Comparison of ENCODE assay signal across 8 cellular contexts in genomic region chr11:71453911-71454304, GRCh38. TPM values are rescaled to one million over a fixed set of nuclear protein-coding genes. Genes with fewer than 3 reads are reported as not detected.
DNase-seq lines count a peak whose midpoint lies in the region; ATAC-seq and TF ChIP-seq lines count a peak whose summit lies in the region.

No MANE protein-coding gene starts in this region.

- peak overlapping the region; percentile 88 for H3K27ac Mint-ChIP-seq in activated T-cell treated with anti-CD3 and anti-CD28 coated beads, Interleukin-2, amount 50 U/mL, for 24 hours
- peak overlapping the region; percentile 86 for H3K27ac Mint-ChIP-seq in activated naive CD8-positive, alpha-beta T cell treated with anti-CD3 and anti-CD28 coated beads, Interleukin-2, amount 10 ng/mL, durations not matched to agents 7 days and 5 days

- ATAC-seq in activated naive CD8-positive, alpha-beta T cell treated with anti-CD3 and anti-CD28 coated beads, Interleukin-2, amount 10 ng/mL, durations not matched to agents 7 days and 5 days (ENCODE audit: low read depth): no peak
- no peak for ATAC-seq in GM21737 (IDR thresholded peaks at IDR 0.05; ENCODE audit: unreplicated experiment)

- no peak for DNase-seq in activated T-cell treated with anti-CD3 and anti-CD28 coated beads, Interleukin-2, amount 50 U/mL, for 24 hours
- DNase-seq in activated T-cell treated with anti-CD3 and anti-CD28 coated beads, Interleukin-2, amount 50 U/mL, for 1 hour: no peak
- no peak for DNase-seq in activated naive CD8-positive, alpha-beta T cell treated with anti-CD3 and anti-CD28 coated beads, Interleukin-2, amount 10 ng/mL, durations not matched to agents 7 days and 5 days
- DNase-seq in tibial artery (no peak), G401 (ENCODE audit: low spot score) (no peak), AG08395 (ENCODE audit: low spot score) (no peak)

- H3K36me3 ChIP-seq in liver (ENCODE audit: control insufficient read depth in 4 of 4, insufficient read depth in 3 of 4, low read depth in 1 of 4, low read length in 3 of 4) (peaks cover 4 to 33% (median 22%) of the 10 kb centered on the region in 4 donors), tibial artery (peaks cover 36 to 40% (median 36%) of the 10 kb centered on the region in 3 donors)

- no peak for TF ChIP-seq RAD21 in liver (IDR thresholded peaks at IDR 0.05)

- H3K27me3 ChIP-seq in liver (ENCODE audit: control insufficient read depth in 4 of 4, insufficient read depth in 4 of 4, low read length in 3 of 4): no peaks in the 10 kb centered on the region
- no peaks in the 10 kb centered on the region for H3K27me3 ChIP-seq in tibial artery

- intact Hi-C loops in tibial artery (cut with DNase I; ENCODE audit: low total_unique reads): no loop called here

- H3K9ac ChIP-seq in liver (ENCODE audit: low read depth in 1 of 2, low read length in 2 of 2): peak overlapping the region in 1 of 2 donors; percentile 86

- H3K9me3 ChIP-seq in liver (ENCODE audit: control insufficient read depth in 4 of 4, low read length in 3 of 4) (no peaks in the 10 kb centered on the region), tibial artery (no peaks in the 10 kb centered on the region)

- H3K27ac ChIP-seq in liver (ENCODE audit: low read depth in 1 of 2, low read length in 2 of 2) (no peak overlapping the region), tibial artery (peak overlapping the region; percentile 80 to 89)

- H3K27me3 Mint-ChIP-seq in activated T-cell treated with anti-CD3 and anti-CD28 coated beads, Interleukin-2, amount 50 U/mL, for 24 hours: no peaks in the 10 kb centered on the region
- H3K27me3 Mint-ChIP-seq in activated naive CD8-positive, alpha-beta T cell treated with anti-CD3 and anti-CD28 coated beads, Interleukin-2, amount 10 ng/mL, durations not matched to agents 7 days and 5 days: no peaks in the 10 kb centered on the region

- TF ChIP-seq CTCF in liver (IDR thresholded peaks at IDR 0.05; ENCODE audit: low read depth, low read length, missing input control): no peak
- no peak for TF ChIP-seq CTCF in tibial artery (IDR thresholded peaks at IDR 0.05)

- H3K36me3 Mint-ChIP-seq in activated T-cell treated with anti-CD3 and anti-CD28 coated beads, Interleukin-2, amount 50 U/mL, for 24 hours (ENCODE audit: low read depth): peaks cover 68% of the 10 kb centered on the region
- peaks cover 18% of the 10 kb centered on the region for H3K36me3 Mint-ChIP-seq in activated naive CD8-positive, alpha-beta T cell treated with anti-CD3 and anti-CD28 coated beads, Interleukin-2, amount 10 ng/mL, durations not matched to agents 7 days and 5 days

- H3K4me1 Mint-ChIP-seq in activated T-cell treated with anti-CD3 and anti-CD28 coated beads, Interleukin-2, amount 50 U/mL, for 24 hours (ENCODE audit: low read depth): peaks cover 46% of the 10 kb centered on the region
- peaks cover 36% of the 10 kb centered on the region for H3K4me1 Mint-ChIP-seq in activated naive CD8-positive, alpha-beta T cell treated with anti-CD3 and anti-CD28 coated beads, Interleukin-2, amount 10 ng/mL, durations not matched to agents 7 days and 5 days

- 46% methylated on average over 7 of the region's 7 CpGs for WGBS in liver

- H3K4me1 ChIP-seq in liver (ENCODE audit: control insufficient read depth in 4 of 4, insufficient read depth in 4 of 4, low read length in 3 of 4) (peaks cover 10 to 36% (median 22%) of the 10 kb centered on the region in 4 donors), tibial artery (peaks cover 0 to 33% (median 25%) of the 10 kb centered on the region in 4 donors)

- peak overlapping the region in 2 of 3 donors; percentile 74 to 81 for H3K4me3 ChIP-seq in liver (ENCODE audit: low read depth in 1 of 3, low read length in 3 of 3)
- peak overlapping the region; percentile 83 to 84 for H3K4me3 ChIP-seq in tibial artery

- POLR2A ChIA-PET in activated naive CD8-positive, alpha-beta T cell treated with anti-CD3 and anti-CD28 coated beads, Interleukin-2, amount 10 ng/mL, durations not matched to agents 7 days and 5 days (lab: Charles Lee): no interaction called here

- peak overlapping the region; percentile 90 for H3K4me3 Mint-ChIP-seq in activated T-cell treated with anti-CD3 and anti-CD28 coated beads, Interleukin-2, amount 50 U/mL, for 24 hours
- H3K4me3 Mint-ChIP-seq in activated naive CD8-positive, alpha-beta T cell treated with anti-CD3 and anti-CD28 coated beads, Interleukin-2, amount 10 ng/mL, durations not matched to agents 7 days and 5 days: peak overlapping the region; percentile 96

- in situ Hi-C loops in G401 (cut with HindIII; ENCODE audit: low sequenced_read_pairs): no loop called here

- H3K9me3 Mint-ChIP-seq in activated T-cell treated with anti-CD3 and anti-CD28 coated beads, Interleukin-2, amount 50 U/mL, for 24 hours: no peaks in the 10 kb centered on the region
- no peaks in the 10 kb centered on the region for H3K9me3 Mint-ChIP-seq in activated naive CD8-positive, alpha-beta T cell treated with anti-CD3 and anti-CD28 coated beads, Interleukin-2, amount 10 ng/mL, durations not matched to agents 7 days and 5 days

TF ChIP-seq in liver, 16 proteins besides CTCF, POLR2A, EP300 and RAD21:
- TF ChIP-seq GABPA (IDR thresholded peaks at IDR 0.05 in 1 of 2, conservative IDR thresholded peaks at IDR 0.05 in 1 of 2): no peak
- no peak for TF ChIP-seq YY1 (IDR thresholded peaks at IDR 0.05)
- TF ChIP-seq, protein P1, sequence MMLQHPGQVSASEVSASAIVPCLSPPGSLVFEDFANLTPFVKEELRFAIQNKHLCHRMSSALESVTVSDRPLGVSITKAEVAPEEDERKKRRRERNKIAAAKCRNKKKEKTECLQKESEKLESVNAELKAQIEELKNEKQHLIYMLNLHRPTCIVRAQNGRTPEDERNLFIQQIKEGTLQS (IDR thresholded peaks at IDR 0.05): no peak
- TF ChIP-seq, protein P2, sequence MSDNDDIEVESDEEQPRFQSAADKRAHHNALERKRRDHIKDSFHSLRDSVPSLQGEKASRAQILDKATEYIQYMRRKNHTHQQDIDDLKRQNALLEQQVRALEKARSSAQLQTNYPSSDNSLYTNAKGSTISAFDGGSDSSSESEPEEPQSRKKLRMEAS (IDR thresholded peaks at IDR 0.05): no peak
- no peak for TF ChIP-seq JUND (IDR thresholded peaks at IDR 0.05)
- no peak for TF ChIP-seq FOXA2 (IDR thresholded peaks at IDR 0.05)
- TF ChIP-seq TAF1 (conservative IDR thresholded peaks at IDR 0.05): no peak

RNA-seq across cellular contexts. Expression of gene NADSYN1, which starts 0.9 kb away (rescaled TPM):
- total RNA-seq in activated naive CD8-positive, alpha-beta T cell treated with anti-CD3 and anti-CD28 coated beads, Interleukin-2, amount 10 ng/mL, durations not matched to agents 7 days and 5 days: 100 to 1,000 TPM; 172 to 186 TPM
- total RNA-seq in liver: 10 to 100 TPM; 19.8 to 33.6 TPM
- polyA plus RNA-seq in liver: 10 to 100 TPM; 16.6 to 24.6 TPM
- 39.1 and 41.1 TPM in 2 replicates for total RNA-seq in G401 (2014; rRNA removed; shearing (Covaris generic))

RNA-seq across cellular contexts. Expression of gene DHCR7, which starts 5.7 kb away (rescaled TPM):
- total RNA-seq in activated naive CD8-positive, alpha-beta T cell treated with anti-CD3 and anti-CD28 coated beads, Interleukin-2, amount 10 ng/mL, durations not matched to agents 7 days and 5 days: 10 to 100 TPM; 47.0 to 48.8 TPM
- total RNA-seq in liver: 100 to 1,000 TPM; 149 to 224 TPM
- polyA plus RNA-seq in liver: 100 to 1,000 TPM in 1 of 2 donors, 10 to 100 TPM in 1; 56.9 to 195 TPM
- total RNA-seq in G401 (2014; rRNA removed; shearing (Covaris generic)): 46.1 and 71.8 TPM in 2 replicates

Comparison
In these comparisons a context has a peak if more than half of its experiments do, and no peak if none do; other contexts are left out.
1. H3K27ac ChIP-seq: peak in tibial artery (2 of 2); none in liver (0 of 2).